Comparison of ENCODE assay signal across 8 cellular contexts in genomic region chrX:68498508-68499379, GRCh38. TPM values are rescaled to one million over a fixed set of nuclear protein-coding genes. Genes with fewer than 3 reads are reported as not detected.
DNase-seq lines count a peak whose midpoint lies in the region; ATAC-seq and TF ChIP-seq lines count a peak whose summit lies in the region.

A gene with protein sequence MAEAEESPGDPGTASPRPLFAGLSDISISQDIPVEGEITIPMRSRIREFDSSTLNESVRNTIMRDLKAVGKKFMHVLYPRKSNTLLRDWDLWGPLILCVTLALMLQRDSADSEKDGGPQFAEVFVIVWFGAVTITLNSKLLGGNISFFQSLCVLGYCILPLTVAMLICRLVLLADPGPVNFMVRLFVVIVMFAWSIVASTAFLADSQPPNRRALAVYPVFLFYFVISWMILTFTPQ (plus strand): TSS chrX:68499051. CDS start chrX:68499067, 16 bp downstream.

- H3K27me3 Mint-ChIP-seq in activated T-helper 2 cell treated with anti-CD3 and anti-CD28 coated beads, Interferon-gamma antibody, Interleukin-2, Interleukin-4, amounts not matched to agents 10 μg/mL and 5 μg/mL and 100 μg/mL, durations not matched to agents 14 hours and 24 hours and 36 hours (ENCODE audit: low read depth), result peaks cover 2% of the 10 kb centered on the region
- H3K27me3 Mint-ChIP-seq in natural killer cell (ENCODE audit: low read depth in 2 of 2), result no peaks in the 10 kb centered on the region

- no peaks in the 10 kb centered on the region for H3F3A ChIP-seq in DOHH2 (ENCODE audit: control insufficient read depth, insufficient read depth)

- peaks cover 5% of the 10 kb centered on the region; the same call in 1 of the 2 replicates for H3K36me3 ChIP-seq in DOHH2 (ENCODE audit: control insufficient read depth, low read length)

- no peak for TF ChIP-seq CTCF in DOHH2 (IDR thresholded peaks at IDR 0.05; ENCODE audit: low read depth, low read length, poor library complexity, severe bottlenecking)
- TF ChIP-seq CTCF in fibroblast of mammary gland (conservative IDR thresholded peaks at IDR 0.05; ENCODE audit: control insufficient read depth, insufficient read depth, low read depth, low read length), result no peak
- no peak for TF ChIP-seq CTCF in natural killer cell (IDR thresholded peaks at IDR 0.05)

- H4K20me1 ChIP-seq in DOHH2 (ENCODE audit: control insufficient read depth, insufficient read depth, low read depth, low read length), result no peaks in the 10 kb centered on the region

- H3K4me1 Mint-ChIP-seq in activated T-helper 2 cell treated with anti-CD3 and anti-CD28 coated beads, Interferon-gamma antibody, Interleukin-2, Interleukin-4, amounts not matched to agents 10 μg/mL and 5 μg/mL and 100 μg/mL, durations not matched to agents 14 hours and 24 hours and 36 hours (ENCODE audit: low read depth), result peaks cover 30% of the 10 kb centered on the region
- peaks cover 17 to 40% of the 10 kb centered on the region in 2 donors for H3K4me1 Mint-ChIP-seq in natural killer cell

- H3K4me3 Mint-ChIP-seq in activated T-helper 2 cell treated with anti-CD3 and anti-CD28 coated beads, Interferon-gamma antibody, Interleukin-2, Interleukin-4, amounts not matched to agents 10 μg/mL and 5 μg/mL and 100 μg/mL, durations not matched to agents 14 hours and 24 hours and 36 hours (ENCODE audit: low read depth), result peak within 1 kb of the TSS; percentile 99
- peak within 1 kb of the TSS; percentile 98 for H3K4me3 Mint-ChIP-seq in natural killer cell

- H3K27ac Mint-ChIP-seq in activated T-helper 2 cell treated with anti-CD3 and anti-CD28 coated beads, Interferon-gamma antibody, Interleukin-2, Interleukin-4, amounts not matched to agents 10 μg/mL and 5 μg/mL and 100 μg/mL, durations not matched to agents 14 hours and 24 hours and 36 hours, result peak within 1 kb of the TSS; percentile 99
- peak within 1 kb of the TSS; percentile 95 to 99 for H3K27ac Mint-ChIP-seq in natural killer cell

- H3K4me3 ChIP-seq in DOHH2 (ENCODE audit: low read length) (peak within 1 kb of the TSS; percentile 80), fibroblast of mammary gland (ENCODE audit: control insufficient read depth, low read depth, low read length) (peak within 1 kb of the TSS; percentile 69)

- ATAC-seq in GM21619 (IDR thresholded peaks at IDR 0.05; ENCODE audit: unreplicated experiment) (peak; percentile 99), natural killer cell (peak; percentile 93 to 96 (median 94))
- ATAC-seq in stimulated activated naive CD8-positive, alpha-beta T cell treated with anti-CD3 and anti-CD28 coated beads, Interleukin-15, Interleukin-2, amounts not matched to agents 100 U/mL and 50 U/mL, for 24 hours, result peak; percentile 96

- H3K27ac ChIP-seq in DOHH2 (ENCODE audit: low read depth, low read length), result peak within 1 kb of the TSS; percentile 25; the same call in 1 of the 2 replicates

- peaks cover 57% of the 10 kb centered on the region for H3K79me2 ChIP-seq in DOHH2 (ENCODE audit: control insufficient read depth, low read length)

- no peaks in the 10 kb centered on the region for H3K9me2 ChIP-seq in DOHH2 (replicated peaks; ENCODE audit: control insufficient read depth, low read length)

- intact Hi-C loops in activated T-helper 2 cell treated with anti-CD3 and anti-CD28 coated beads, Interferon-gamma antibody, Interleukin-2, Interleukin-4, amounts not matched to agents 10 μg/mL and 5 μg/mL and 100 μg/mL, durations not matched to agents 14 hours and 24 hours and 36 hours (cut with micrococcal nuclease), result no loop called here
- intact Hi-C loops in natural killer cell (cut with micrococcal nuclease), result no loop called here

- H3K4me2 ChIP-seq in DOHH2 (ENCODE audit: low read length), result peak within 1 kb of the TSS; percentile 63

- H3K36me3 Mint-ChIP-seq in activated T-helper 2 cell treated with anti-CD3 and anti-CD28 coated beads, Interferon-gamma antibody, Interleukin-2, Interleukin-4, amounts not matched to agents 10 μg/mL and 5 μg/mL and 100 μg/mL, durations not matched to agents 14 hours and 24 hours and 36 hours (ENCODE audit: low read depth), result peaks cover 24% of the 10 kb centered on the region
- H3K36me3 Mint-ChIP-seq in natural killer cell, result no peaks in the 10 kb centered on the region

- in situ Hi-C loops in KBM-7 (cut with MboI; ENCODE audit: low pct_unique_long_range_greater_than_20kb, low sequenced_read_pairs), result no loop called here

- H3K4me1 ChIP-seq in DOHH2 (ENCODE audit: control insufficient read depth, low read length), result peaks cover 9% of the 10 kb centered on the region; the same call in 1 of the 2 replicates

- no peaks in the 10 kb centered on the region for H3K9me3 ChIP-seq in DOHH2 (ENCODE audit: control insufficient read depth, insufficient read depth, low read length)

- H3K9me3 Mint-ChIP-seq in activated T-helper 2 cell treated with anti-CD3 and anti-CD28 coated beads, Interferon-gamma antibody, Interleukin-2, Interleukin-4, amounts not matched to agents 10 μg/mL and 5 μg/mL and 100 μg/mL, durations not matched to agents 14 hours and 24 hours and 36 hours, result no peaks in the 10 kb centered on the region
- no peaks in the 10 kb centered on the region for H3K9me3 Mint-ChIP-seq in natural killer cell

- no peaks in the 10 kb centered on the region for H3K27me3 ChIP-seq in DOHH2 (ENCODE audit: control insufficient read depth, low read length)

- DNase-seq in KBM-7 (peak; percentile 84), RKO (ENCODE audit: low spot score) (peak; percentile 79), fibroblast of mammary gland (ENCODE audit: low read depth) (peak; percentile 69), natural killer cell (peak; percentile 62)
- DNase-seq in activated T-helper 2 cell treated with anti-CD3 and anti-CD28 coated beads, Interferon-gamma antibody, Interleukin-2, Interleukin-4, amounts not matched to agents 10 μg/mL and 5 μg/mL and 100 μg/mL, durations not matched to agents 14 hours and 24 hours and 36 hours (ENCODE audit: low spot score), result peak; percentile 63
- DNase-seq in stimulated activated naive CD8-positive, alpha-beta T cell treated with anti-CD3 and anti-CD28 coated beads, Interleukin-15, Interleukin-2, amounts not matched to agents 100 U/mL and 50 U/mL, for 24 hours, result peak; percentile 68

RNA-seq across cellular contexts. Expression of the gene that starts here (rescaled TPM):
- 26.2 and 29.8 TPM in 2 replicates for total RNA-seq in activated T-helper 2 cell treated with anti-CD3 and anti-CD28 coated beads, Interferon-gamma antibody, Interleukin-2, Interleukin-4, amounts not matched to agents 10 μg/mL and 5 μg/mL and 100 μg/mL, durations not matched to agents 14 hours and 24 hours and 36 hours
- 10 to 100 TPM; 14.1 to 22.0 (median 18.9) TPM for total RNA-seq in natural killer cell

Comparison
In these comparisons a context has a peak if more than half of its experiments do, and no peak if none do; other contexts are left out.
1. Peak in every context shown above with its lines: DNase-seq, ATAC-seq, H3K4me3 ChIP-seq and H3K27ac ChIP-seq.